ENCODE assay signal across 8 cellular contexts in the genomic region with DNA sequence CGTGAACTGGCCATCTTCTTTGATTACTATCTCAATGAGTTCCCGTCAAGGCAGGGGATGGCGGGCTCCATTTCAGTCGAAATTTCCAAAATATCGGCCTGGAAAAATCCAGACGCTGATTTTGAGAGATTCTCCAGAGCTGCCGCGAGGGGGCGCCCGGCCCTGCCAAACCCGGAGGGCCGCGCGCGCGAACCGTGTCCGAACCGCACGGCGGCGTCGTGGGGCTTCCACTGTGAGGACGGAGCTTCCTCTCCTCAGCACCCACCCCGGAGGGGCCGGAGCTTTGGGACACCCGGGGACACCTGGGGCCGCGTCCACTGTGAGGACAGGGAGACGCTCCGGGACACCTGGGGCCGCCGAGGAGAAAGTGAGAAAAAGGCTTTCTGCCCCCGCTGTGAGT.
A peak's percentile ranks its signal among the peaks of the same experiment; 100 is the strongest.
DNase-seq lines count a peak whose midpoint lies in the region; ATAC-seq and TF ChIP-seq lines count a peak whose summit lies in the region.
"Not testable (repeated sequence)": the region's sequence is repeated elsewhere in the genome, so short reads cannot be mapped to it uniquely, and the experiment has no call there.

No MANE protein-coding gene starts in this region.

- not testable (repeated sequence) for H4K20me1 ChIP-seq in smooth muscle cell (ENCODE audit: low read depth)

- not testable (repeated sequence) for H3K27ac ChIP-seq in smooth muscle cell (ENCODE audit: low read depth)

- not testable (repeated sequence) for H3K27me3 Mint-ChIP-seq in activated naive CD8-positive, alpha-beta T cell treated with anti-CD3 and anti-CD28 coated beads, Interleukin-2, amount 10 ng/mL, durations not matched to agents 7 days and 5 days

- H3K27me3 ChIP-seq in smooth muscle cell (ENCODE audit: low read depth), result not testable (repeated sequence)

- H3K36me3 ChIP-seq in smooth muscle cell (ENCODE audit: low read depth), result not testable (repeated sequence)

- DNase-seq in ACHN, result peak; percentile 37
- peak; percentile 26 for DNase-seq in ELR (ENCODE audit: low read depth)
- peak; percentile 51 for DNase-seq in NCI-H146 (lab: John Stamatoyannopoulos, UW)
- DNase-seq in UCSD-AML1 (lab: John Stamatoyannopoulos, UW; ENCODE audit: unreplicated experiment), result peak; percentile 64
- DNase-seq in activated naive CD8-positive, alpha-beta T cell treated with anti-CD3 and anti-CD28 coated beads, Interleukin-2, amount 10 ng/mL, durations not matched to agents 7 days and 5 days, result peak; percentile 45
- peak; percentile 1 for DNase-seq in fibroblast of the aortic adventitia (ENCODE audit: low read depth)
- DNase-seq in lung microvascular endothelial cell (ENCODE audit: low read depth in 2 of 2), result peak; percentile 8 to 55
- not testable (repeated sequence) for DNase-seq in smooth muscle cell (lab: John Stamatoyannopoulos, UW; ENCODE audit: unreplicated experiment)

- WGBS in smooth muscle cell (ENCODE audit: low lambda C conversion rate), result 31% methylated on average over 12 of the region's 34 CpGs

- not testable (repeated sequence) for H3K27ac Mint-ChIP-seq in activated naive CD8-positive, alpha-beta T cell treated with anti-CD3 and anti-CD28 coated beads, Interleukin-2, amount 10 ng/mL, durations not matched to agents 7 days and 5 days

- POLR2A ChIA-PET in activated naive CD8-positive, alpha-beta T cell treated with anti-CD3 and anti-CD28 coated beads, Interleukin-2, amount 10 ng/mL, durations not matched to agents 7 days and 5 days (lab: Charles Lee), result not testable (repeated sequence)

- H3K9me3 ChIP-seq in smooth muscle cell (replicated peaks; ENCODE audit: low read depth), result not testable (repeated sequence)

- not testable (repeated sequence) for H3K9ac ChIP-seq in smooth muscle cell (ENCODE audit: low read depth)

- H3F3A ChIP-seq in smooth muscle cell (ENCODE audit: low read depth), result not testable (repeated sequence)

- not testable (repeated sequence) for H3K4me3 Mint-ChIP-seq in activated naive CD8-positive, alpha-beta T cell treated with anti-CD3 and anti-CD28 coated beads, Interleukin-2, amount 10 ng/mL, durations not matched to agents 7 days and 5 days

- H3K4me1 ChIP-seq in smooth muscle cell (ENCODE audit: low read depth), result not testable (repeated sequence)

- H3K4me2 ChIP-seq in smooth muscle cell, result not testable (repeated sequence)

- H3K4me1 Mint-ChIP-seq in activated naive CD8-positive, alpha-beta T cell treated with anti-CD3 and anti-CD28 coated beads, Interleukin-2, amount 10 ng/mL, durations not matched to agents 7 days and 5 days, result not testable (repeated sequence)

- TF ChIP-seq CTCF in fibroblast of the aortic adventitia (IDR thresholded peaks at IDR 0.05; ENCODE audit: insufficient read depth, low read length), result not testable (repeated sequence)
- TF ChIP-seq CTCF in smooth muscle cell (IDR thresholded peaks at IDR 0.05; ENCODE audit: borderline replicate concordance, insufficient read depth, poor library complexity, severe bottlenecking), result peak; percentile 37

- H2AFZ ChIP-seq in smooth muscle cell (ENCODE audit: low read depth), result not testable (repeated sequence)

- ATAC-seq in activated naive CD8-positive, alpha-beta T cell treated with anti-CD3 and anti-CD28 coated beads, Interleukin-2, amount 10 ng/mL, durations not matched to agents 7 days and 5 days (ENCODE audit: low read depth), result not testable (repeated sequence)

- not testable (repeated sequence) for H3K9me3 Mint-ChIP-seq in activated naive CD8-positive, alpha-beta T cell treated with anti-CD3 and anti-CD28 coated beads, Interleukin-2, amount 10 ng/mL, durations not matched to agents 7 days and 5 days

- not testable (repeated sequence) for H3K36me3 Mint-ChIP-seq in activated naive CD8-positive, alpha-beta T cell treated with anti-CD3 and anti-CD28 coated beads, Interleukin-2, amount 10 ng/mL, durations not matched to agents 7 days and 5 days

- in situ Hi-C loops in ACHN (cut with HindIII; ENCODE audit: low pct_ligation_motif_present, low pct_unique_long_range_greater_than_20kb, low sequenced_read_pairs), result not testable (repeated sequence)

- not testable (repeated sequence) for H3K79me2 ChIP-seq in smooth muscle cell (ENCODE audit: low read depth)

- H3K4me3 ChIP-seq in fibroblast of the aortic adventitia (ENCODE audit: low read depth, low read length); smooth muscle cell: not testable (repeated sequence)
